In the genomic region with DNA sequence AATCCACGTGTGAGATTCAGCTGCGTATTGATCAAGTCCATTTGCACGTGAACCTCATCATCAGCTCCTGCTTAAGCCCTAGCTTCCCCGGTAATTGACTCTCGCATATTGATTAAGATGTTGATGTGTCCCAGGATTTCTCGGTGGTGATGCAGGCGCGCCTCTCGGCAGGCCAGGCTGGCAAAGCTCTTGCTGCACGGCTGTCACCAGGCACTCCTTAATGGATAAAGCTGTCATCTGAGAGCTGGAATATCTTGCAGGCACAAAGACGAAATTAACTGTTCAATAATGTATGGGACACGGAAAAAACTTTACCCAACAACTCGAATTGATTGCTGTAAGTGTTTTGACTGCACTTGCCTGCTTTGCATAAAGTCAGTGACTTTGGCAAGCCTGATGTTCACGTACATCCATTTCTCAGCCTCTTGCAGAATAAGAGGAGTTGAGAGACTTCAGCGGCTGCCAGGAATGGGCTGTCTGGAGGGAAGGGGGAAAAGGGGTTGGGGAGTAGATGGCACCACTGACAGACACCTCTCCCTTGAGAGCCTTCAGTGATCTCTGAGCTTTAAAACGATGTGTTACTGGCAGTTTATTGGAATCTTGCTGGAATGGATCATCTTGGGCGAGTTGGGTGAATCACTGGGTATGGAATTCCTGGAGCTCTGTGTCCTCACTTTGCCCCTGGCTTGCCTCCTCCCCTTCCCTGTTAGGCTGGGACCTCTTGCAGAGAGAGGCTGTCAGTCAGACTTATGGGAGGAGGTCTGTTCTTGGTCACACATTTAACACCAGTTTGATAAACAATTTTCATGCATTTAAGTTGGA, we compare ENCODE assay signal across 1 cellular context.
TF ChIP-seq lines count a peak whose summit lies in the region.

No MANE protein-coding gene starts in this region.

TF ChIP-seq in WTC11, 78 proteins besides CTCF, POLR2A, EP300 and RAD21 (continued from another document):
- TF ChIP-seq, protein P1, sequence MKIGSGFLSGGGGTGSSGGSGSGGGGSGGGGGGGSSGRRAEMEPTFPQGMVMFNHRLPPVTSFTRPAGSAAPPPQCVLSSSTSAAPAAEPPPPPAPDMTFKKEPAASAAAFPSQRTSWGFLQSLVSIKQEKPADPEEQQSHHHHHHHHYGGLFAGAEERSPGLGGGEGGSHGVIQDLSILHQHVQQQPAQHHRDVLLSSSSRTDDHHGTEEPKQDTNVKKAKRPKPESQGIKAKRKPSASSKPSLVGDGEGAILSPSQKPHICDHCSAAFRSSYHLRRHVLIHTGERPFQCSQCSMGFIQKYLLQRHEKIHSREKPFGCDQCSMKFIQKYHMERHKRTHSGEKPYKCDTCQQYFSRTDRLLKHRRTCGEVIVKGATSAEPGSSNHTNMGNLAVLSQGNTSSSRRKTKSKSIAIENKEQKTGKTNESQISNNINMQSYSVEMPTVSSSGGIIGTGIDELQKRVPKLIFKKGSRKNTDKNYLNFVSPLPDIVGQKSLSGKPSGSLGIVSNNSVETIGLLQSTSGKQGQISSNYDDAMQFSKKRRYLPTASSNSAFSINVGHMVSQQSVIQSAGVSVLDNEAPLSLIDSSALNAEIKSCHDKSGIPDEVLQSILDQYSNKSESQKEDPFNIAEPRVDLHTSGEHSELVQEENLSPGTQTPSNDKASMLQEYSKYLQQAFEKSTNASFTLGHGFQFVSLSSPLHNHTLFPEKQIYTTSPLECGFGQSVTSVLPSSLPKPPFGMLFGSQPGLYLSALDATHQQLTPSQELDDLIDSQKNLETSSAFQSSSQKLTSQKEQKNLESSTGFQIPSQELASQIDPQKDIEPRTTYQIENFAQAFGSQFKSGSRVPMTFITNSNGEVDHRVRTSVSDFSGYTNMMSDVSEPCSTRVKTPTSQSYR (CRISPR knock-in tag; IDR thresholded peaks at IDR 0.05), result no peak
TF ChIP-seq in WTC11: peak in this region for 0.
